Comparison of ENCODE assay signal across 9 cellular contexts in the genomic region with DNA sequence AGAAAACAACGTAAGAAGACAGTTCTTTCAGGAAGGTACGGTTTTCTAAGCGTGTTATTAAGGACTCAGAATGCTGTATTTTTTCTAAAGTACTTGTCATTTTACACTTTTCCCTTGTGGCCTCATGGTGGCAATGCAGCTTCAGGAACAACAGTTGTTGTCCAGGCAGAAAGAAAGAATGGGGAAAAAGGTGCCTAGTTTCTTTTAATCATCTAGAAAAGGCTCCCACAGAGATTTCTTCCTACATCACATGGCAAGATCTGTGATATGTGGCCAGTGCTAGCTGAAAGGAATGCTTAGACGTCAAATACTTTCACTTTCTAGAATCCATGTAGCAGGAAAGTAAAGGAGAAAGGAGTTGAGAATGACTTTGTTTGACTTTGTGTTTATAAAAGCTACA. TPM values are rescaled to one million over a fixed set of nuclear protein-coding genes. Genes with fewer than 3 reads are reported as not detected.
DNase-seq lines count a peak whose midpoint lies in the region; FAIRE-seq and TF ChIP-seq lines count a peak whose summit lies in the region.
"Had no signal": no experiment of that assay in that cellular context is flagged by ENCODE, and none has a peak within 500 bp of the region (broad histone marks: within the 10 kb centered on the region; RNA-seq: fewer than 3 reads in every experiment).

No MANE protein-coding gene starts in this region.

- peak overlapping the region in 1 of 2 donors; percentile 68 for H3K9ac ChIP-seq in kidney (ENCODE audit: low read length in 2 of 2)

- H3K9me3 ChIP-seq in kidney (ENCODE audit: control insufficient read depth in 1 of 2, low read length in 2 of 2) = no peaks in the 10 kb centered on the region

- FAIRE-seq in kidney (lab: Jason Lieb, UNC) = no peak

- H3K27ac ChIP-seq in kidney (ENCODE audit: low read depth in 2 of 2, low read length in 2 of 2) = no peak overlapping the region

- peak; percentile 0 for DNase-seq in NCI-H510A treated with DMSO at 0.1 percent for 48 hours (lab: John Stamatoyannopoulos, UW)
- no peak for DNase-seq in NCI-H510A (lab: John Stamatoyannopoulos, UW)
- DNase-seq in NCI-H1105 (lab: John Stamatoyannopoulos, UW) = peak; percentile 13
- DNase-seq in anterior cingulate cortex (lab: John Stamatoyannopoulos, UW) = peak in 37 of 58 donors; percentile 0 to 60 (median 12)
- no peak for DNase-seq in kidney
- no peak for DNase-seq in stimulated activated CD8-positive, alpha-beta memory T cell treated with anti-CD3 and anti-CD28 coated beads, Interleukin-4, amount 100 ng/mL, for 48 hours
- DNase-seq in activated effector memory CD4-positive, alpha-beta T cell treated with anti-CD3 and anti-CD28 coated beads, Interleukin-2, amount 50 U/mL, for 16 hours = no peak
- DNase-seq in NCI-H128 (lab: John Stamatoyannopoulos, UW; ENCODE audit: unreplicated experiment) = no peak
- DNase-seq: CD4-positive, CD25-positive, alpha-beta regulatory T cell had no signal

- intact Hi-C loops in kidney (cut with DNase I) = no loop called here

- H3K4me1 ChIP-seq in kidney (ENCODE audit: control insufficient read depth in 1 of 2, insufficient read depth in 1 of 2, low read depth in 1 of 2, low read length in 2 of 2) = no peaks in the 10 kb centered on the region

- H3K36me3 ChIP-seq in kidney (ENCODE audit: control insufficient read depth in 1 of 2, insufficient read depth in 2 of 2, low read length in 2 of 2) = no peaks in the 10 kb centered on the region

- H3K4me3 ChIP-seq in kidney (ENCODE audit: low read length in 2 of 2) = peak overlapping the region; percentile 4 to 35

- TF ChIP-seq CTCF in kidney (IDR thresholded peaks at IDR 0.05; ENCODE audit: borderline replicate concordance, extremely low read depth, insufficient read depth) = peak; percentile 70

RNA-seq across cellular contexts. Expression of a gene that starts 49.0 kb away (rescaled TPM):
- 4.2 TPM for total RNA-seq in kidney
- 7.2 TPM for polyA plus RNA-seq in kidney (ENCODE audit: insufficient read depth, low read depth, low replicate concordance)
- total RNA-seq: CD4-positive, CD25-positive, alpha-beta regulatory T cell had no signal
- polyA plus RNA-seq: CD4-positive, CD25-positive, alpha-beta regulatory T cell had no signal

Comparison
In these comparisons a context has a peak if more than half of its experiments do, and no peak if none do; other contexts are left out.
1. DNase-seq: peak in NCI-H510A treated with DMSO at 0.1 percent for 48 hours (single experiment), NCI-H1105 (single experiment) and anterior cingulate cortex (37 of 58); none in NCI-H510A (single experiment), kidney (single experiment), stimulated activated CD8-positive, alpha-beta memory T cell treated with anti-CD3 and anti-CD28 coated beads, Interleukin-4, amount 100 ng/mL, for 48 hours (single experiment), activated effector memory CD4-positive, alpha-beta T cell treated with anti-CD3 and anti-CD28 coated beads, Interleukin-2, amount 50 U/mL, for 16 hours (single experiment) and NCI-H128 (single experiment).